10 cellular contexts compared by ENCODE assay signal in the genomic region with DNA sequence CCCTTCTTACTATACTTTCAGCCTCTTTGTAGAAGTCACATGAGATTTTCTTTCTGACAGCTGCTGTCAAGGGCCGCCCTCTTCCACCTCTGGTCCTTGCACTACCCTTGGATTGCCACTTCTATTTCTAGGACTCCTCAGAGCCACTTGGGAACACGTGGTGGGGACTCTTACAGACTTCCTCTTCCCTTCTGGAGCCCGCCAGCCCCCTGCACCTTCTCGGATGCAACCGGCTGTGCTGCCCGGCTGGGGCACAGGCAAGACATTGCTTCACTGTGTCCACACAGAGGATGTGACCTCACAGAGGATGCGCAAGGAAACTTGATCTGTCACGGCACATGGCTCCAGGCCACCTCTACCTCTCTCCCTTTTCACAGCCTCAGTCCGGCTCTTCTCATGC. TPM values are rescaled to one million over a fixed set of nuclear protein-coding genes. Genes with fewer than 3 reads are reported as not detected.
A peak's percentile ranks its signal among the peaks of the same experiment; 100 is the strongest.
DNase-seq lines count a peak whose midpoint lies in the region; ATAC-seq and TF ChIP-seq lines count a peak whose summit lies in the region.
"Had no signal": no experiment of that assay in that cellular context is flagged by ENCODE, and none has a peak within 500 bp of the region (broad histone marks: within the 10 kb centered on the region; RNA-seq: fewer than 3 reads in every experiment).

No MANE protein-coding gene starts in this region.

- no peaks in the 10 kb centered on the region for H3K27me3 Mint-ChIP-seq in activated CD4-positive, alpha-beta T cell treated with anti-CD3 and anti-CD28 coated beads for 36 hours

- POLR2A ChIA-PET in activated CD4-positive, alpha-beta T cell treated with anti-CD3 and anti-CD28 coated beads for 36 hours (lab: Charles Lee): no interaction called here

- ATAC-seq in activated CD4-positive, alpha-beta T cell treated with anti-CD3 and anti-CD28 coated beads for 36 hours: no peak
- ATAC-seq in stimulated activated naive CD8-positive, alpha-beta T cell treated with anti-CD3 and anti-CD28 coated beads, Interleukin-15, Interleukin-2, amounts not matched to agents 100 U/mL and 50 U/mL, for 24 hours: no peak
- ATAC-seq in GM18867 (IDR thresholded peaks at IDR 0.05; ENCODE audit: unreplicated experiment): no peak
- no peak for ATAC-seq in HG03045 (IDR thresholded peaks at IDR 0.05; ENCODE audit: unreplicated experiment)

- peak overlapping the region; percentile 61 for H3K27ac Mint-ChIP-seq in activated CD4-positive, alpha-beta T cell treated with anti-CD3 and anti-CD28 coated beads for 36 hours

- peaks cover 11% of the 10 kb centered on the region for H3K4me1 ChIP-seq in hepatocyte (ENCODE audit: insufficient read depth)

- H3K36me3 ChIP-seq in hepatocyte (replicated peaks; ENCODE audit: insufficient read depth, low read depth): no peaks in the 10 kb centered on the region
- H3K36me3 ChIP-seq: pancreas had no signal

- H2AFZ ChIP-seq in hepatocyte: no peak overlapping the region

- no peak overlapping the region for H3K4me3 Mint-ChIP-seq in activated CD4-positive, alpha-beta T cell treated with anti-CD3 and anti-CD28 coated beads for 36 hours

- TF ChIP-seq CTCF in foreskin fibroblast (IDR thresholded peaks at IDR 0.05; ENCODE audit: low read depth, low read length): no peak
- TF ChIP-seq CTCF in hepatocyte (IDR thresholded peaks at IDR 0.05; ENCODE audit: poor library complexity): no peak

- H3K4me1 Mint-ChIP-seq in activated CD4-positive, alpha-beta T cell treated with anti-CD3 and anti-CD28 coated beads for 36 hours: peaks cover 94% of the 10 kb centered on the region

- H3K9me2 ChIP-seq in hepatocyte (replicated peaks; ENCODE audit: insufficient read depth): no peaks in the 10 kb centered on the region

- no peaks in the 10 kb centered on the region for H3K9me3 ChIP-seq in hepatocyte (ENCODE audit: low read depth)
- H3K9me3 ChIP-seq: pancreas had no signal

- no peak overlapping the region for H3K4me2 ChIP-seq in hepatocyte

- no peaks in the 10 kb centered on the region for H4K20me1 ChIP-seq in hepatocyte (ENCODE audit: insufficient read depth, poor library complexity, severe bottlenecking)

- H3K4me3 ChIP-seq in foreskin fibroblast (ENCODE audit: low read depth in 1 of 2, low read length in 2 of 2) (no peak overlapping the region), hepatocyte (no peak overlapping the region)
- H3K4me3 ChIP-seq: pancreas, SK-N-MC had no signal

- H3K27me3 ChIP-seq in hepatocyte: no peaks in the 10 kb centered on the region
- H3K27me3 ChIP-seq: pancreas had no signal

- 63% methylated on average over 9 of the region's 9 CpGs for WGBS in hepatocyte (ENCODE audit: low lambda C conversion rate, missing lambda C conversion rate)

- peaks cover 10% of the 10 kb centered on the region for H3K36me3 Mint-ChIP-seq in activated CD4-positive, alpha-beta T cell treated with anti-CD3 and anti-CD28 coated beads for 36 hours (ENCODE audit: low read depth)

- no peak overlapping the region for H3K27ac ChIP-seq in hepatocyte
- H3K27ac ChIP-seq: pancreas, SK-N-MC had no signal

- H3K9me3 Mint-ChIP-seq in activated CD4-positive, alpha-beta T cell treated with anti-CD3 and anti-CD28 coated beads for 36 hours (ENCODE audit: low read depth): no peaks in the 10 kb centered on the region

- no peaks in the 10 kb centered on the region for H3K79me2 ChIP-seq in hepatocyte

- peak; percentile 38 for DNase-seq in activated CD4-positive, alpha-beta T cell treated with anti-CD3 and anti-CD28 coated beads for 36 hours
- no peak for DNase-seq in activated CD4-positive, alpha-beta T cell treated with anti-CD3 and anti-CD28 coated beads for 1 hour
- DNase-seq in RPMI8226: peak; percentile 14
- peak; percentile 85 for DNase-seq in foreskin fibroblast
- peak; percentile 35 for DNase-seq in stimulated activated naive CD8-positive, alpha-beta T cell treated with anti-CD3 and anti-CD28 coated beads, Interleukin-15, Interleukin-2, amounts not matched to agents 100 U/mL and 50 U/mL, for 24 hours
- DNase-seq in hepatocyte (ENCODE audit: low spot score): no peak
- DNase-seq: pancreas had no signal

- intact Hi-C loops in activated CD4-positive, alpha-beta T cell treated with anti-CD3 and anti-CD28 coated beads for 36 hours (cut with DNase I, micrococcal nuclease): no loop called here

- CTCF ChIA-PET in activated CD4-positive, alpha-beta T cell treated with anti-CD3 and anti-CD28 coated beads for 36 hours (lab: Charles Lee): interaction anchor here (0.6 to 1.2 kb wide), 3 partner anchors 9 to 135 kb away, joined by 3 to 5 read pairs (median 3); no protein-coding TSS in a partner anchor

RNA-seq across cellular contexts. Expression of a gene that starts 2.4 kb away (rescaled TPM):
- total RNA-seq in activated CD4-positive, alpha-beta T cell treated with anti-CD3 and anti-CD28 coated beads for 36 hours: 10 to 100 TPM; 15.3 to 17.2 TPM
- 6.4 and 7.3 TPM in 2 replicates for total RNA-seq in hepatocyte
- polyA plus RNA-seq in hepatocyte: 5.9 and 6.4 TPM in 2 replicates

RNA-seq across cellular contexts. Expression of a gene that starts 39.4 kb away (rescaled TPM):
- 100 to 1,000 TPM; 223 to 239 TPM for total RNA-seq in activated CD4-positive, alpha-beta T cell treated with anti-CD3 and anti-CD28 coated beads for 36 hours
- total RNA-seq in hepatocyte: 2.0 TPM in 2 replicates
- polyA plus RNA-seq in hepatocyte: 1.6 and 2.3 TPM in 2 replicates

Comparison
In these comparisons a context has a peak if more than half of its experiments do, and no peak if none do; other contexts are left out.
1. DNase-seq: peak in activated CD4-positive, alpha-beta T cell treated with anti-CD3 and anti-CD28 coated beads for 36 hours (single experiment), RPMI8226 (single experiment), foreskin fibroblast (2 of 2) and stimulated activated naive CD8-positive, alpha-beta T cell treated with anti-CD3 and anti-CD28 coated beads, Interleukin-15, Interleukin-2, amounts not matched to agents 100 U/mL and 50 U/mL, for 24 hours (single experiment); none in activated CD4-positive, alpha-beta T cell treated with anti-CD3 and anti-CD28 coated beads for 1 hour (single experiment) and hepatocyte (single experiment).
2. RNA of a gene that starts 39.4 kb away (total RNA-seq): 223 to 239 TPM in activated CD4-positive, alpha-beta T cell treated with anti-CD3 and anti-CD28 coated beads for 36 hours; 2.0 TPM in hepatocyte; every median in the first group is over 10 times any median in the second.